Comparison of ENCODE assay signal across 10 cellular contexts in genomic region chr16:67249762-67250327, GRCh38. TPM values are rescaled to one million over a fixed set of nuclear protein-coding genes. Genes with fewer than 3 reads are reported as not detected.
DNase-seq lines count a peak whose midpoint lies in the region; TF ChIP-seq lines count a peak whose summit lies in the region.
"Had no signal": no experiment of that assay in that cellular context is flagged by ENCODE, and none has a peak within 500 bp of the region (broad histone marks: within the 10 kb centered on the region; RNA-seq: fewer than 3 reads in every experiment).

No MANE protein-coding gene starts in this region.

- intact Hi-C loops in Caco-2 (cut with micrococcal nuclease; ENCODE audit: unreplicated experiment), result no loop called here
- intact Hi-C loops in transverse colon (cut with DNase I; ENCODE audit: low total_unique reads), result no loop called here

- no peaks in the 10 kb centered on the region for H3K36me3 ChIP-seq in Caco-2 (ENCODE audit: control insufficient read depth, insufficient read depth, low read length)
- H3K36me3 ChIP-seq in neural cell (ENCODE audit: insufficient read depth, low read length), result no peaks in the 10 kb centered on the region
- no peaks in the 10 kb centered on the region for H3K36me3 ChIP-seq in transverse colon

- H3K27me3 Mint-ChIP-seq in Caco-2 (ENCODE audit: insufficient read depth, unreplicated experiment), result peaks cover 18% of the 10 kb centered on the region
- peaks cover 19% of the 10 kb centered on the region for H3K27me3 Mint-ChIP-seq in IgD-negative memory B cell
- H3K27me3 Mint-ChIP-seq in brain, result peaks cover 21% of the 10 kb centered on the region

- peaks cover 12% of the 10 kb centered on the region for H3K4me1 ChIP-seq in Caco-2
- H3K4me1 ChIP-seq in transverse colon, result peaks cover 18 to 29% (median 27%) of the 10 kb centered on the region in 4 donors

- H3K27ac ChIP-seq in neural cell (ENCODE audit: low read length), result no peak overlapping the region
- no peak overlapping the region for H3K27ac ChIP-seq in transverse colon

- H3K4me1 Mint-ChIP-seq in Caco-2 (ENCODE audit: low read depth, unreplicated experiment) (peaks cover 25% of the 10 kb centered on the region), IgD-negative memory B cell (peaks cover 16 to 20% (median 19%) of the 10 kb centered on the region in 3 donors), brain (peaks cover 34% of the 10 kb centered on the region)

- POLR2A ChIA-PET in Caco-2 (lab: Charles Lee) (no interaction called here), HEK293T (lab: Yijun Ruan, JAX) (interaction anchor here (0.9 to 5.3 kb wide), 2 partner anchors 12 to 23 kb away, joined by 4 to 41 read pairs; partner anchors contain the start of gene TMEM208)

- H3K36me3 Mint-ChIP-seq in Caco-2 (ENCODE audit: insufficient read depth, unreplicated experiment), result peaks cover 29% of the 10 kb centered on the region
- H3K36me3 Mint-ChIP-seq in IgD-negative memory B cell, result no peaks in the 10 kb centered on the region
- no peaks in the 10 kb centered on the region for H3K36me3 Mint-ChIP-seq in brain

- H3K9ac ChIP-seq in neural cell (ENCODE audit: low read length), result no peak overlapping the region

- no peaks in the 10 kb centered on the region for H3K9me2 ChIP-seq in neural cell (ENCODE audit: insufficient read depth, low read length)

- in situ Hi-C loops in ACHN (cut with HindIII; ENCODE audit: low pct_ligation_motif_present, low pct_unique_long_range_greater_than_20kb, low sequenced_read_pairs), result no loop called here
- in situ Hi-C loops in transverse colon (cut with MboI; ENCODE audit: low pct_ligation_motif_present in 1 of 4, low pct_unique_long_range_greater_than_20kb in 1 of 4, low sequenced_read_pairs in 3 of 4), result no loop called here

- DNase-seq in Caco-2 (no peak), ACHN (no peak), transverse colon (no peak), HEK293T (ENCODE audit: extremely low spot score) (no peak)
- no peak for DNase-seq in NK-92 treated with Interleukin-12 subunit alpha and Interleukin-12 subunit beta, amount 100 ng/mL, for 24 hours (lab: John Stamatoyannopoulos, UW)
- DNase-seq: activated effector memory CD4-positive, alpha-beta T cell treated with anti-CD3 and anti-CD28 coated beads, Interleukin-2, amount 50 U/mL, for 16 hours; NCI-H1694 treated with DMSO at 0.1 percent for 48 hours had no signal

- H3K9me3 ChIP-seq in Caco-2, result no peaks in the 10 kb centered on the region
- no peaks in the 10 kb centered on the region for H3K9me3 ChIP-seq in neural cell (ENCODE audit: low read length)
- H3K9me3 ChIP-seq in transverse colon, result no peaks in the 10 kb centered on the region

- no peak overlapping the region for H3K4me2 ChIP-seq in neural cell (ENCODE audit: low read length)

- H3K79me2 ChIP-seq in neural cell (replicated peaks; ENCODE audit: insufficient read depth, low read length), result no peaks in the 10 kb centered on the region

- H3K4me3 Mint-ChIP-seq in Caco-2 (ENCODE audit: unreplicated experiment), result peak overlapping the region; percentile 95
- peak overlapping the region; percentile 52 to 86 (median 79) for H3K4me3 Mint-ChIP-seq in IgD-negative memory B cell
- H3K4me3 Mint-ChIP-seq in brain, result peak overlapping the region; percentile 82 to 96 (median 88)

- no peak for TF ChIP-seq EP300 in neural cell (conservative IDR thresholded peaks at IDR 0.05; ENCODE audit: poor library complexity, severe bottlenecking)
- TF ChIP-seq EP300 in transverse colon (IDR thresholded peaks at IDR 0.05; ENCODE audit: low read depth), result no peak

- no peak for TF ChIP-seq CTCF in Caco-2 (IDR thresholded peaks at IDR 0.05; ENCODE audit: insufficient read depth in 1 of 2, low read depth in 1 of 2, low read length in 1 of 2, severe bottlenecking in 1 of 2, unreplicated experiment in 1 of 2)
- no peak for TF ChIP-seq CTCF in brain (conservative IDR thresholded peaks at IDR 0.05)
- no peak for TF ChIP-seq CTCF in neural cell (IDR thresholded peaks at IDR 0.05; ENCODE audit: poor library complexity, severe bottlenecking)
- TF ChIP-seq CTCF in transverse colon (IDR thresholded peaks at IDR 0.05), result no peak

- H3K27ac Mint-ChIP-seq in Caco-2 (ENCODE audit: unreplicated experiment) (no peak overlapping the region), IgD-negative memory B cell (peak overlapping the region in 2 of 3 donors; percentile 4 to 58), brain (peak overlapping the region; percentile 25 to 88 (median 79))

- no peak for TF ChIP-seq POLR2A in transverse colon (IDR thresholded peaks at IDR 0.05)

- TF ChIP-seq RAD21 in neural cell (conservative IDR thresholded peaks at IDR 0.05), result no peak

- H3F3A ChIP-seq in neural cell (ENCODE audit: insufficient read depth, low read length, poor library complexity, severe bottlenecking), result no peaks in the 10 kb centered on the region

- H3K9me3 Mint-ChIP-seq in Caco-2 (ENCODE audit: unreplicated experiment) (no peaks in the 10 kb centered on the region), IgD-negative memory B cell (no peaks in the 10 kb centered on the region), brain (no peaks in the 10 kb centered on the region)

- no peak overlapping the region for H2AFZ ChIP-seq in neural cell (ENCODE audit: low read depth, low read length)

- WGBS in transverse colon (ENCODE audit: low coverage in 1 of 2), 2 donors, result 63 to 64% methylated on average over 5 to 8 of the region's 8 CpGs

- H3K4me3 ChIP-seq in Caco-2 (ENCODE audit: low read depth, low read length) (no peak overlapping the region), neural cell (ENCODE audit: low read length) (peak overlapping the region; percentile 70), transverse colon (no peak overlapping the region)

- no peaks in the 10 kb centered on the region for H4K20me1 ChIP-seq in neural cell (ENCODE audit: insufficient read depth)

- CTCF ChIA-PET in Caco-2 (lab: Charles Lee) (interaction anchor here (0.6 to 2.5 kb wide), 2 partner anchors 11 to 89 kb away, joined by 5 to 9 read pairs; no protein-coding TSS in a partner anchor), HEK293T (lab: Yijun Ruan, JAX) (interaction anchor here (0.7 to 2.7 kb wide), 2 partner anchors 11 to 23 kb away, joined by 3 to 10 read pairs; partner anchors contain the start of gene TMEM208)

- H3K27me3 ChIP-seq in Caco-2 (replicated peaks; ENCODE audit: control insufficient read depth, insufficient read depth, low read length) (peaks cover 6% of the 10 kb centered on the region), neural cell (ENCODE audit: insufficient read depth, low read depth, low read length) (peaks cover 49% of the 10 kb centered on the region), transverse colon (peaks cover 33% of the 10 kb centered on the region)

- BruUV-seq in Caco-2 (replicated peaks; lab: Mats Ljungman, UMichigan), result no TSS peak

TF ChIP-seq in neural cell, 6 proteins besides CTCF, POLR2A, EP300 and RAD21 (continues in another document):
- TF ChIP-seq SMC3 (conservative IDR thresholded peaks at IDR 0.05; ENCODE audit: poor library complexity) (no peak), MXI1 (conservative IDR thresholded peaks at IDR 0.05; ENCODE audit: poor library complexity, severe bottlenecking) (no peak), TAF1 (IDR thresholded peaks at IDR 0.05; ENCODE audit: low read depth) (no peak), EZH2 (IDR thresholded peaks at IDR 0.05; ENCODE audit: borderline replicate concordance, insufficient read depth, low read length, poor library complexity, severe bottlenecking) (no peak)

TF ChIP-seq in HEK293T, 16 proteins besides CTCF, POLR2A, EP300 and RAD21 (continues in another document):
- TF ChIP-seq NFRKB (IDR thresholded peaks at IDR 0.05) (no peak), BHLHE40 (IDR thresholded peaks at IDR 0.05; ENCODE audit: borderline replicate concordance) (no peak), LEF1 (IDR thresholded peaks at IDR 0.05; ENCODE audit: borderline replicate concordance) (no peak), ZNF384 (IDR thresholded peaks at IDR 0.05) (no peak), CTBP1 (IDR thresholded peaks at IDR 0.05; ENCODE audit: borderline replicate concordance) (no peak), PKNOX1 (IDR thresholded peaks at IDR 0.05) (no peak), L3MBTL2 (conservative IDR thresholded peaks at IDR 0.05) (no peak), TARDBP (IDR thresholded peaks at IDR 0.05) (no peak)

RNA-seq across cellular contexts. Expression of gene SLC9A5, which starts 1.1 kb away (rescaled TPM):
- total RNA-seq in Caco-2 (2022) (2.3 and 2.4 TPM in 2 replicates), transverse colon (1 to 10 TPM in 3 of 4 donors, under 1 TPM in 1; 0.55 to 4.5 (median 1.5) TPM)
- polyA plus RNA-seq in IgD-negative memory B cell (0.75 TPM), brain (ENCODE audit: insufficient read depth, low read depth, low replicate concordance) (0.90 TPM), neural cell (1.6 and 1.8 TPM in 2 replicates)
- polyA minus RNA-seq in neural cell, result 0.73 and 0.93 TPM in 2 replicates

RNA-seq across cellular contexts. Expression of gene FHOD1, which starts 2.6 kb away (rescaled TPM):
- 59.1 and 69.0 TPM in 2 replicates for total RNA-seq in Caco-2 (2022)
- 3.8 TPM for polyA plus RNA-seq in IgD-negative memory B cell
- 5.4 TPM for polyA plus RNA-seq in brain (ENCODE audit: insufficient read depth, low read depth, low replicate concordance)
- 0.92 and 6.3 TPM in 2 replicates for polyA plus RNA-seq in neural cell
- 2.1 and 2.2 TPM in 2 replicates for polyA minus RNA-seq in neural cell
- total RNA-seq in transverse colon, result 100 to 1,000 TPM in 1 of 4 donors, 10 to 100 TPM in 3; 25.1 to 177 (median 33.6) TPM

RNA-seq across cellular contexts. Expression of gene TMEM208, which starts 22.9 kb away (rescaled TPM):
- total RNA-seq in Caco-2 (2022) (63.8 and 69.7 TPM in 2 replicates), transverse colon (10 to 100 TPM in 3 of 4 donors, not detected in 1; 29.5 to 50.2 (median 39.3) TPM)
- polyA plus RNA-seq in IgD-negative memory B cell (64.2 TPM), brain (ENCODE audit: insufficient read depth, low read depth, low replicate concordance) (80.3 TPM), neural cell (39.2 and 53.5 TPM in 2 replicates)
- polyA minus RNA-seq in neural cell, result 20.2 and 26.9 TPM in 2 replicates

RNA-seq across cellular contexts. Expression of gene PLEKHG4, which starts 29.5 kb away (rescaled TPM):
- 91.0 and 96.4 TPM in 2 replicates for total RNA-seq in Caco-2 (2022)
- polyA plus RNA-seq in IgD-negative memory B cell, result 0.65 TPM
- 11.1 TPM for polyA plus RNA-seq in brain (ENCODE audit: insufficient read depth, low read depth, low replicate concordance)
- 0.28 and 1.3 TPM in 2 replicates for polyA plus RNA-seq in neural cell
- not detected in 2 replicates for polyA minus RNA-seq in neural cell
- 10 to 100 TPM in 2 of 4 donors, 1 to 10 TPM in 1, under 1 TPM in 1; 0.80 to 12.2 (median 8.7) TPM for total RNA-seq in transverse colon

RNA-seq across cellular contexts. Expression of gene ELMO3, which starts 50.9 kb away (rescaled TPM):
- total RNA-seq in Caco-2 (2022) (27.8 and 28.7 TPM in 2 replicates), transverse colon (10 to 100 TPM; 61.0 to 91.5 (median 77.7) TPM)
- polyA plus RNA-seq in IgD-negative memory B cell (0.35 TPM), brain (ENCODE audit: insufficient read depth, low read depth, low replicate concordance) (6.5 TPM), neural cell (2.2 and 3.5 TPM in 2 replicates)
- polyA minus RNA-seq in neural cell, result 0.49 and 1.5 TPM in 2 replicates
